In the genomic region with DNA sequence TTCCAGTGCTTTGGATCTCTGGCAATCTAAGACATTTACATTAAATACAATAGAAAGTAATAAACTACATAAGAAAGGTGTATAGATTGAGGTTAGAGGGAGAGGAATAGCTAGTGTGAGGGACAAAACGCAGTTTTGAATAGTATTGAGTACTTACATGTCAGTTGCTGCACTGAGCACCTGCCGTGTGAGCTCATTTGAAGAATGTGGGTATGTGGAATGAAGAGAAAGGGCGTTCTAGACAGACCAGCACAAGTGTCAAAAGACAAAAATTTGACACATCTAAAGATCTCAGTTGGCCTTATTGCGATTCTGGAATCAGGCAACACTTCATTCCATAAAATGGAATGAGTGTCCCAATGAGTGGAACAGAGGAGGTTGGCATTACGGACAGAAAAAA, we compare ENCODE assay signal across 8 cellular contexts. TPM values are rescaled to one million over a fixed set of nuclear protein-coding genes. Genes with fewer than 3 reads are reported as not detected.
DNase-seq lines count a peak whose midpoint lies in the region; ATAC-seq, FAIRE-seq and TF ChIP-seq lines count a peak whose summit lies in the region.

No MANE protein-coding gene starts in this region.

- H3F3A ChIP-seq in PC-3 (ENCODE audit: low read length, unreplicated experiment): no peaks in the 10 kb centered on the region

- FAIRE-seq in GM12891 (lab: Jason Lieb, UNC): peak; percentile 67

- H3K4me2 ChIP-seq in PC-3 (ENCODE audit: low read length): peak overlapping the region; percentile 99
- peak overlapping the region; percentile 75 for H3K4me2 ChIP-seq in parathyroid adenoma (ENCODE audit: low read length)

- DNase-seq in GM12891 (ENCODE audit: insufficient read length, low spot score): no peak
- no peak for DNase-seq in PC-3
- no peak for DNase-seq in NCI-H446 (lab: John Stamatoyannopoulos, UW)
- DNase-seq in putamen (ENCODE audit: low spot score): no peak

- CTCF ChIA-PET in PC-3 (lab: Charles Lee): no interaction called here

- H3K4me1 ChIP-seq in PC-3 (ENCODE audit: insufficient read depth, low read length): peaks cover 33% of the 10 kb centered on the region
- peaks cover 19% of the 10 kb centered on the region for H3K4me1 ChIP-seq in endocrine pancreas (ENCODE audit: control insufficient read depth, insufficient read depth, low read length)
- H3K4me1 ChIP-seq in parathyroid adenoma: peaks cover 3% of the 10 kb centered on the region

- no peak for ATAC-seq in PC-3
- no peak for ATAC-seq in GM21619 (IDR thresholded peaks at IDR 0.05; ENCODE audit: unreplicated experiment)
- no peak for ATAC-seq in GM18505 (IDR thresholded peaks at IDR 0.05; ENCODE audit: unreplicated experiment)

- H3K79me2 ChIP-seq in PC-3 (ENCODE audit: low read length) (peaks cover 39% of the 10 kb centered on the region), parathyroid adenoma (peaks cover 10% of the 10 kb centered on the region)

- POLR2A ChIA-PET in PC-3 (lab: Charles Lee; ENCODE audit: unreplicated experiment): no interaction called here

- H2AFZ ChIP-seq in PC-3 (ENCODE audit: low read length) (peak overlapping the region; percentile 76; the same call in 1 of the 2 replicates), parathyroid adenoma (peak overlapping the region; percentile 76)

- intact Hi-C loops in PC-3 (cut with micrococcal nuclease): loop anchor here (2.0 to 5.0 kb wide), 2 partner anchors 47 to 72 kb away; no protein-coding TSS in a partner anchor

- no peak for TF ChIP-seq POLR2A in GM12891 (IDR thresholded peaks at IDR 0.05; ENCODE audit: low read depth, low read length)
- no peak for TF ChIP-seq POLR2A in GM18505 (IDR thresholded peaks at IDR 0.05; ENCODE audit: borderline replicate concordance, extremely low read depth, insufficient read depth, insufficient read length)

- no peaks in the 10 kb centered on the region for H3K9me2 ChIP-seq in PC-3 (replicated peaks; ENCODE audit: low read length)

- H3K27ac ChIP-seq in PC-3 (ENCODE audit: low read length) (no peak overlapping the region), parathyroid adenoma (peak overlapping the region; percentile 97)

- H3K9ac ChIP-seq in PC-3 (ENCODE audit: low read length): peak overlapping the region; percentile 99; the same call in 1 of the 2 replicates
- H3K9ac ChIP-seq in endocrine pancreas (ENCODE audit: control insufficient read depth, insufficient read depth, low read length): peak overlapping the region; percentile 73
- no peak overlapping the region for H3K9ac ChIP-seq in parathyroid adenoma

- H3K9me3 ChIP-seq in PC-3 (ENCODE audit: low read length): no peaks in the 10 kb centered on the region
- H3K9me3 ChIP-seq in endocrine pancreas (ENCODE audit: control insufficient read depth, low read length): no peaks in the 10 kb centered on the region
- no peaks in the 10 kb centered on the region for H3K9me3 ChIP-seq in parathyroid adenoma (ENCODE audit: control insufficient read depth, low read length)

- H3K36me3 ChIP-seq in PC-3 (ENCODE audit: low read depth, low read length) (no peaks in the 10 kb centered on the region; the same call in 1 of the 2 replicates), endocrine pancreas (ENCODE audit: control insufficient read depth, insufficient read depth, low read length) (no peaks in the 10 kb centered on the region), parathyroid adenoma (ENCODE audit: control insufficient read depth, insufficient read depth, low read length) (no peaks in the 10 kb centered on the region)

- peak overlapping the region; percentile 96 for H3K4me3 ChIP-seq in PC-3 (ENCODE audit: low read length)
- peak overlapping the region; percentile 92 for H3K4me3 ChIP-seq in endocrine pancreas (ENCODE audit: control insufficient read depth, insufficient read depth, low read length)
- H3K4me3 ChIP-seq in parathyroid adenoma (ENCODE audit: low read depth, low read length): peak overlapping the region; percentile 72

- TF ChIP-seq CTCF in PC-3 (conservative IDR thresholded peaks at IDR 0.05; ENCODE audit: low read depth, low read length): no peak
- no peak for TF ChIP-seq CTCF in parathyroid adenoma (IDR thresholded peaks at IDR 0.05)

- H4K20me1 ChIP-seq in PC-3 (ENCODE audit: low read length): no peaks in the 10 kb centered on the region; the same call in 1 of the 2 replicates

- BruUV-seq in PC-3 (replicated peaks; lab: Mats Ljungman, UMichigan): no TSS peak

- no peaks in the 10 kb centered on the region for H3K27me3 ChIP-seq in PC-3 (ENCODE audit: low read length)
- H3K27me3 ChIP-seq in endocrine pancreas (ENCODE audit: control insufficient read depth, insufficient read depth, low read length): no peaks in the 10 kb centered on the region
- no peaks in the 10 kb centered on the region for H3K27me3 ChIP-seq in parathyroid adenoma (ENCODE audit: control insufficient read depth, insufficient read depth, low read length)

TF ChIP-seq in GM12891, 5 proteins besides CTCF, POLR2A, EP300 and RAD21:
- no peak for TF ChIP-seq PAX5 (IDR thresholded peaks at IDR 0.05; ENCODE audit: insufficient read depth, low read length, severe bottlenecking)
- no peak for TF ChIP-seq SPI1 (IDR thresholded peaks at IDR 0.05; ENCODE audit: low read depth, low read length)
- TF ChIP-seq TAF1 (IDR thresholded peaks at IDR 0.05; ENCODE audit: low read depth, low read length): no peak
- no peak for TF ChIP-seq POLR2AphosphoS5 (IDR thresholded peaks at IDR 0.05; ENCODE audit: low read depth, low read length)
- no peak for TF ChIP-seq POU2F2 (IDR thresholded peaks at IDR 0.05; ENCODE audit: low read depth, low read length)
TF ChIP-seq in GM12891: peak in this region for 0.

RNA-seq across cellular contexts. Expression of a gene that starts 0.8 kb away (rescaled TPM):
- polyA plus RNA-seq in GM12891 (2012; ENCODE audit: low read depth, missing spikeins): 16.5 TPM
- total RNA-seq in PC-3 (2014; rRNA removed): 14.8 and 23.7 TPM in 2 replicates
